Comparison of ENCODE assay signal across 12 cellular contexts in genomic region chr9:22005700-22006605, GRCh38. TPM values are rescaled to one million over a fixed set of nuclear protein-coding genes. Genes with fewer than 3 reads are reported as not detected.
DNase-seq lines count a peak whose midpoint lies in the region; ATAC-seq and TF ChIP-seq lines count a peak whose summit lies in the region.
"Had no signal": no experiment of that assay in that cellular context is flagged by ENCODE, and none has a peak within 500 bp of the region (broad histone marks: within the 10 kb centered on the region; RNA-seq: fewer than 3 reads in every experiment).

No MANE protein-coding gene starts in this region.

- H3K9me3 Mint-ChIP-seq in T-cell = no peaks in the 10 kb centered on the region

- peak overlapping the region; percentile 95 for H3K4me3 ChIP-seq in HEK293 (ENCODE audit: low read depth, low read length)
- peak overlapping the region; percentile 20 for H3K4me3 ChIP-seq in fibroblast of mammary gland (ENCODE audit: control insufficient read depth, low read depth, low read length)
- H3K4me3 ChIP-seq: heart right ventricle had no signal

- H3K36me3 Mint-ChIP-seq in T-cell = peaks cover 3% of the 10 kb centered on the region

- H3K27me3 Mint-ChIP-seq in T-cell = peaks cover 58 to 67% of the 10 kb centered on the region in 2 donors

- no peak for DNase-seq in T-cell
- no peak for DNase-seq in fibroblast of mammary gland (ENCODE audit: low read depth)
- DNase-seq in posterior vena cava (ENCODE audit: low spot score) = peak; percentile 74
- DNase-seq in D341Med (ENCODE audit: low spot score) = no peak
- DNase-seq in NCI-H345 (lab: John Stamatoyannopoulos, UW) = no peak
- DNase-seq in AML-193 (lab: John Stamatoyannopoulos, UW) = no peak
- DNase-seq in RKO (ENCODE audit: low spot score) = no peak
- DNase-seq: activated CD4-positive, CD25-positive, alpha-beta regulatory T cell; amygdala; heart right ventricle had no signal

- ATAC-seq in T-cell (replicated peaks in 1 of 4) = no peak
- ATAC-seq: heart right ventricle had no signal

- POLR2A ChIA-PET in HEK293 (lab: Yijun Ruan, JAX) = interaction anchor here (1.1 to 4.5 kb wide), 6 partner anchors 10 to 233 kb away, joined by 4 to 156 read pairs (median 30); partner anchors contain the start of genes CDKN2A and CDKN2B-AS1
- POLR2A ChIA-PET in T-cell (lab: Charles Lee) = no interaction called here

- intact Hi-C loops in posterior vena cava (cut with DNase I) = no loop called here

- H3K27ac ChIP-seq in HEK293 (ENCODE audit: extremely low read depth, low read depth, low read length) = peak overlapping the region; percentile 98
- H3K27ac ChIP-seq: heart right ventricle had no signal

- H3K4me1 Mint-ChIP-seq in T-cell = peaks cover 22 to 34% (median 26%) of the 10 kb centered on the region in 3 donors

- H3K27ac Mint-ChIP-seq in T-cell = no peak overlapping the region
- H3K27ac Mint-ChIP-seq: progenitor cell of endocrine pancreas had no signal

- TF ChIP-seq CTCF in HEK293 (tag by site-specific recombination; IDR thresholded peaks at IDR 0.05) (peak; percentile 56), fibroblast of mammary gland (conservative IDR thresholded peaks at IDR 0.05; ENCODE audit: control insufficient read depth, insufficient read depth, low read depth, low read length) (no peak)

- peak overlapping the region; percentile 7 to 51 (median 14) for H3K4me3 Mint-ChIP-seq in T-cell

- no peaks in the 10 kb centered on the region for H3K9me3 ChIP-seq in HEK293 (ENCODE audit: control insufficient read depth, insufficient read depth, low read depth, low read length)
- H3K9me3 ChIP-seq: heart right ventricle had no signal

- CTCF ChIA-PET in HEK293 (lab: Yijun Ruan, JAX) = interaction anchor here (0.6 to 6.4 kb wide), 11 partner anchors 10 to 610 kb away, joined by 3 to 75 read pairs (median 43); partner anchors contain the start of genes CDKN2A and CDKN2B-AS1
- CTCF ChIA-PET in T-cell (lab: Charles Lee) = interaction anchor here in 1 of 2 donors (3.4 kb wide), 1 partner anchor 193 kb away, joined by 55 read pairs; no protein-coding TSS in a partner anchor

- H3K4me1 ChIP-seq in HEK293 (ENCODE audit: control insufficient read depth, insufficient read depth, low read length) = peaks cover 11% of the 10 kb centered on the region

- H3K36me3 ChIP-seq in HEK293 (ENCODE audit: control insufficient read depth in 2 of 2, insufficient read depth in 1 of 2, low read length in 2 of 2) = peaks cover 0 to 8% of the 10 kb centered on the region in 2 experiments; a peak in 2 of 3 replicates
- H3K36me3 ChIP-seq: heart right ventricle had no signal

TF ChIP-seq in HEK293, 187 proteins besides CTCF, POLR2A, EP300 and RAD21 (continues in another document):
- no peak for TF ChIP-seq ZSCAN16 (tag by site-specific recombination; IDR thresholded peaks at IDR 0.05)
- TF ChIP-seq ZBTB1 (tag by site-specific recombination; IDR thresholded peaks at IDR 0.05) = no peak
- no peak for TF ChIP-seq ZNF223 (tag by site-specific recombination; IDR thresholded peaks at IDR 0.05)
- no peak for TF ChIP-seq HOXA7 (CRISPR knock-in tag; IDR thresholded peaks at IDR 0.05; ENCODE audit: borderline replicate concordance)
- peak; percentile 87 for TF ChIP-seq ZNF600 (tag by site-specific recombination; IDR thresholded peaks at IDR 0.05)
- TF ChIP-seq ZNF48 (tag by site-specific recombination; IDR thresholded peaks at IDR 0.05) = no peak
- TF ChIP-seq SCRT1 (tag by site-specific recombination; IDR thresholded peaks at IDR 0.05; ENCODE audit: borderline replicate concordance) = no peak
- no peak for TF ChIP-seq ZNF837 (tag by site-specific recombination; IDR thresholded peaks at IDR 0.05)
- TF ChIP-seq EGR2 (tag by site-specific recombination; IDR thresholded peaks at IDR 0.05; ENCODE audit: low read depth) = 0 out of 2 replicates have a peak, but pooled peaks have one; percentile 29
- TF ChIP-seq ZNF596 (tag by site-specific recombination; IDR thresholded peaks at IDR 0.05) = no peak
- no peak for TF ChIP-seq ZSCAN18 (tag by site-specific recombination; IDR thresholded peaks at IDR 0.05)
- peak; percentile 95 for TF ChIP-seq GLIS2 (tag by site-specific recombination; IDR thresholded peaks at IDR 0.05)
- no peak for TF ChIP-seq ZNF274 (IDR thresholded peaks at IDR 0.05; ENCODE audit: low read length)
- TF ChIP-seq ZNF274 (tag by site-specific recombination; IDR thresholded peaks at IDR 0.05; ENCODE audit: borderline replicate concordance) = no peak
- TF ChIP-seq OSR2 (tag by site-specific recombination; IDR thresholded peaks at IDR 0.05) = no peak
- TF ChIP-seq ZNF202 (tag by site-specific recombination; IDR thresholded peaks at IDR 0.05; ENCODE audit: borderline replicate concordance) = no peak
- peak; percentile 50; the same call in 1 of the 2 replicates for TF ChIP-seq ZNF423 (tag by site-specific recombination; IDR thresholded peaks at IDR 0.05)
- peak; percentile 86 for TF ChIP-seq ZNF449 (tag by site-specific recombination; IDR thresholded peaks at IDR 0.05)
- peak; percentile 88 for TF ChIP-seq ZIC2 (tag by site-specific recombination; IDR thresholded peaks at IDR 0.05)
- no peak for TF ChIP-seq ZNF354C (tag by site-specific recombination; IDR thresholded peaks at IDR 0.05; ENCODE audit: borderline replicate concordance, low read depth)
- no peak for TF ChIP-seq ZNF18 (tag by site-specific recombination; IDR thresholded peaks at IDR 0.05)
- TF ChIP-seq ZNF544 (tag by site-specific recombination; IDR thresholded peaks at IDR 0.05) = no peak
- no peak for TF ChIP-seq ZNF404 (tag by site-specific recombination; IDR thresholded peaks at IDR 0.05)
- peak; percentile 83 for TF ChIP-seq ZEB2 (tag by site-specific recombination; IDR thresholded peaks at IDR 0.05)
- TF ChIP-seq ZNF488 (tag by site-specific recombination; IDR thresholded peaks at IDR 0.05) = no peak
- peak; percentile 51; the same call in 1 of the 2 replicates for TF ChIP-seq KLF8 (tag by site-specific recombination; IDR thresholded peaks at IDR 0.05)
- no peak for TF ChIP-seq HOXC10 (CRISPR knock-in tag; IDR thresholded peaks at IDR 0.05)
- no peak for TF ChIP-seq ZNF830 (tag by site-specific recombination; IDR thresholded peaks at IDR 0.05; ENCODE audit: low read depth)
- peak; percentile 75 for TF ChIP-seq ZFHX2 (tag by site-specific recombination; conservative IDR thresholded peaks at IDR 0.05)
- TF ChIP-seq ZNF169 (tag by site-specific recombination; IDR thresholded peaks at IDR 0.05) = no peak
- no peak for TF ChIP-seq ZNF510 (tag by site-specific recombination; IDR thresholded peaks at IDR 0.05; ENCODE audit: insufficient replicate concordance)
- TF ChIP-seq ZBTB7A (tag by site-specific recombination; IDR thresholded peaks at IDR 0.05; ENCODE audit: low read depth) = no peak
- peak; percentile 61 for TF ChIP-seq ZNF2 (tag by site-specific recombination; IDR thresholded peaks at IDR 0.05)

RNA-seq across cellular contexts. Expression of gene CDKN2B, which starts 3.2 kb away (rescaled TPM):
- total RNA-seq in T-cell (1 to 10 TPM in 3 of 5 donors, under 1 TPM in 2; 0.33 to 4.4 (median 1.4) TPM), posterior vena cava (1 to 10 TPM; 7.1 to 8.2 TPM)

RNA-seq across cellular contexts. Expression of gene CDKN2B-AS1, which starts 11.4 kb away (rescaled TPM):
- total RNA-seq in T-cell = 1 to 10 TPM; 1.1 to 1.5 (median 1.4) TPM
- total RNA-seq in posterior vena cava = under 1 TPM; 0.65 to 1.00 TPM
- total RNA-seq: progenitor cell of endocrine pancreas had no signal

RNA-seq across cellular contexts. Expression of gene CDKN2A, which starts 11.8 kb away (rescaled TPM):
- total RNA-seq in T-cell (1 to 10 TPM; 3.6 to 9.3 (median 4.6) TPM), posterior vena cava (1 to 10 TPM in 1 of 2 donors, under 1 TPM in 1; 0.81 to 1.4 TPM)
- total RNA-seq: progenitor cell of endocrine pancreas had no signal
